Comparison of ENCODE assay signal across 15 cellular contexts in the genomic region with DNA sequence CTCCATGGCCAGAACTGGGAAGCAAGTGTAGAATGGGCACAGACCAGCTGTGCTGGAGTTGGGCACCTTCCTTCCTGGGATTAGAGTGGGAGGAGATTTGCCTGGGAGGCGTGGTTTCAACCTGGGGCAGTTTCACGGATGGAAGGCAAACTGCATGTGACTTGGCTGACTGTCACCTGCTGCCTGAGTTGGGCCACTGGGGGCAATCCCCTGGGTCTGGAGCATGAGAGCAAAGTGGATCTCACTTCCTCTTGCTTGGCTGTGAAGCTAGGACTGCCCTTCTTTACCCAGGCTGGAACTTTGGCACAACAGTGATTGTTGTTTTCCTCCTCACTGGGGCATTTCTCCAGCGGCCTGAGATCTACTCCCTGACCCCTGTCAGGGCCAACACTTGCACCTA.
"Had no signal": no experiment of that assay in that cellular context is flagged by ENCODE, and none has a peak within 500 bp of the region (broad histone marks: within the 10 kb centered on the region; RNA-seq: fewer than 3 reads in every experiment).

No MANE protein-coding gene starts in this region.

- H3K4me1 Mint-ChIP-seq: activated CD4-positive, alpha-beta T cell treated with anti-CD3 and anti-CD28 coated beads, Interleukin-2, amount 10 ng/mL, durations not matched to agents 7 days and 5 days; central memory CD8-positive, alpha-beta T cell had no signal

- H3K4me1 ChIP-seq: esophagus muscularis mucosa had no signal

- H3K27me3 ChIP-seq: brain microvascular endothelial cell, esophagus muscularis mucosa, hepatocyte, ovary had no signal

- H3K27ac Mint-ChIP-seq: activated CD4-positive, alpha-beta T cell treated with anti-CD3 and anti-CD28 coated beads, Interleukin-2, amount 10 ng/mL, durations not matched to agents 7 days and 5 days had no signal

- ATAC-seq: left lobe of liver had no signal

- H3K9me3 ChIP-seq: ovary had no signal

- H3K4me3 ChIP-seq: coronary artery, esophagus muscularis mucosa, hepatocyte, ovary, thoracic aorta had no signal

- H3K36me3 ChIP-seq: brain microvascular endothelial cell, esophagus muscularis mucosa, ovary, thoracic aorta had no signal

- H3K27ac ChIP-seq: brain microvascular endothelial cell, coronary artery, esophagus muscularis mucosa, hepatocyte, ovary, thoracic aorta had no signal

- H3K79me2 ChIP-seq: hepatocyte had no signal

- H3K27me3 Mint-ChIP-seq: activated CD4-positive, alpha-beta T cell treated with anti-CD3 and anti-CD28 coated beads, Interleukin-2, amount 10 ng/mL, durations not matched to agents 7 days and 5 days; central memory CD8-positive, alpha-beta T cell had no signal

- DNase-seq: activated CD4-positive, alpha-beta T cell treated with anti-CD3 and anti-CD28 coated beads, Interleukin-2, amount 10 ng/mL, durations not matched to agents 7 days and 5 days; activated CD4-positive, CD25-positive, alpha-beta regulatory T cell; activated CD8-positive, alpha-beta memory T cell treated with anti-CD3 and anti-CD28 coated beads for 24 hours; activated naive CD4-positive, alpha-beta T cell; activated T-cell treated with anti-CD3 and anti-CD28 coated beads for 4 hours; anterior cingulate cortex; brain microvascular endothelial cell; ovary; stimulated activated CD4-positive, alpha-beta T cell treated with anti-CD3 and anti-CD28 coated beads, Interleukin-1b, Interleukin-23, amount 100 ng/mL, for 48 hours had no signal

- H2AFZ ChIP-seq: hepatocyte had no signal

- H3K4me3 Mint-ChIP-seq: activated CD4-positive, alpha-beta T cell treated with anti-CD3 and anti-CD28 coated beads, Interleukin-2, amount 10 ng/mL, durations not matched to agents 7 days and 5 days; central memory CD8-positive, alpha-beta T cell had no signal

- H3K4me2 ChIP-seq: hepatocyte had no signal
